Comparison of ENCODE assay signal across 7 cellular contexts in genomic region chr5:172901012-172901780, GRCh38. TPM values are rescaled to one million over a fixed set of nuclear protein-coding genes. Genes with fewer than 3 reads are reported as not detected.
DNase-seq lines count a peak whose midpoint lies in the region; ATAC-seq, FAIRE-seq and TF ChIP-seq lines count a peak whose summit lies in the region.

No MANE protein-coding gene starts in this region.

- H3K9ac ChIP-seq in muscle layer of colon (ENCODE audit: low read length), result peak overlapping the region; percentile 39

- peaks cover 0 to 21% (median 0%) of the 10 kb centered on the region in 3 donors for H3K36me3 ChIP-seq in Peyer's patch
- peaks cover 10% of the 10 kb centered on the region for H3K36me3 ChIP-seq in muscle layer of colon (ENCODE audit: insufficient read depth, low read length)

- no peak for FAIRE-seq in urothelium cell line (lab: Jason Lieb, UNC)

- no peak for TF ChIP-seq CTCF in Peyer's patch (IDR thresholded peaks at IDR 0.05)

- peak overlapping the region; percentile 14 to 98 (median 72) for H3K27ac ChIP-seq in Peyer's patch
- H3K27ac ChIP-seq in muscle layer of colon (ENCODE audit: low read depth, low read length), result peak overlapping the region; percentile 94

- ATAC-seq in stimulated activated naive CD8-positive, alpha-beta T cell treated with anti-CD3 and anti-CD28 coated beads, Interleukin-15, Interleukin-2, amounts not matched to agents 100 U/mL and 50 U/mL, for 24 hours, result no peak

- H3K4me3 ChIP-seq in Peyer's patch (no peak overlapping the region), muscle layer of colon (ENCODE audit: low read depth in 1 of 2, low read length in 2 of 2) (no peak overlapping the region)

- DNase-seq in Peyer's patch (no peak), fibroblast of gingiva (ENCODE audit: low read depth) (peak; percentile 68), urothelium cell line (ENCODE audit: low spot score) (peak; percentile 46), NCI-H1436 (lab: John Stamatoyannopoulos, UW) (no peak), HPDE6-E6E7 (ENCODE audit: extremely low spot score) (no peak)
- no peak for DNase-seq in stimulated activated naive CD8-positive, alpha-beta T cell treated with anti-CD3 and anti-CD28 coated beads, Interleukin-15, Interleukin-2, amounts not matched to agents 100 U/mL and 50 U/mL, for 24 hours

- H3K27me3 ChIP-seq in Peyer's patch (no peaks in the 10 kb centered on the region), muscle layer of colon (ENCODE audit: control insufficient read depth in 1 of 2, insufficient read depth in 2 of 2, low read length in 2 of 2) (no peaks in the 10 kb centered on the region)

- H3K4me1 ChIP-seq in Peyer's patch (peaks cover 0 to 39% (median 11%) of the 10 kb centered on the region in 4 donors), muscle layer of colon (ENCODE audit: insufficient read depth, low read length) (peaks cover 74% of the 10 kb centered on the region)

- no peaks in the 10 kb centered on the region for H3K9me3 ChIP-seq in Peyer's patch
- no peaks in the 10 kb centered on the region for H3K9me3 ChIP-seq in muscle layer of colon (ENCODE audit: low read length)

- TF ChIP-seq POLR2A in Peyer's patch (IDR thresholded peaks at IDR 0.05), result no peak

RNA-seq across cellular contexts. Expression of gene RPL26L1, which starts 58.0 kb away (rescaled TPM):
- total RNA-seq in Peyer's patch, result 10 to 100 TPM in 3 of 4 donors, 1 to 10 TPM in 1; 9.9 to 21.4 (median 15.3) TPM

Comparison
In these comparisons a context has a peak if more than half of its experiments do, and no peak if none do; other contexts are left out.
1. DNase-seq: peak in fibroblast of gingiva (single experiment) and urothelium cell line (single experiment); none in Peyer's patch (0 of 3), stimulated activated naive CD8-positive, alpha-beta T cell treated with anti-CD3 and anti-CD28 coated beads, Interleukin-15, Interleukin-2, amounts not matched to agents 100 U/mL and 50 U/mL, for 24 hours (single experiment), NCI-H1436 (single experiment) and HPDE6-E6E7 (single experiment).